ENCODE assay signal across 8 cellular contexts in genomic region chr16:84144859-84145639, GRCh38. TPM values are rescaled to one million over a fixed set of nuclear protein-coding genes. Genes with fewer than 3 reads are reported as not detected.
DNase-seq lines count a peak whose midpoint lies in the region; ATAC-seq and TF ChIP-seq lines count a peak whose summit lies in the region.

Gene DNAAF1 (plus strand): TSS chr16:84145308. CDS start chr16:84145441, 133 bp downstream.
Gene HSDL1 (minus strand): TSS chr16:84145177. CDS start chr16:84131321, 13,856 bp downstream.

- H3K9me3 Mint-ChIP-seq in neural progenitor cell, result peaks cover 8% of the 10 kb centered on the region
- no peaks in the 10 kb centered on the region for H3K9me3 Mint-ChIP-seq in stimulated activated naive CD8-positive, alpha-beta T cell treated with anti-CD3 and anti-CD28 coated beads, Interleukin-15, amount 100 ng/mL, for 72 hours

- H3K27me3 ChIP-seq in DND-41 (ENCODE audit: insufficient read depth, low read length, poor library complexity) (no peaks in the 10 kb centered on the region), neural progenitor cell (peaks cover 22% of the 10 kb centered on the region)

- H3F3A ChIP-seq in neural progenitor cell (ENCODE audit: low read depth), result peaks cover 15% of the 10 kb centered on the region

- peak; percentile 14; the same call in 1 of the 2 replicates for TF ChIP-seq RAD21 in Ishikawa (IDR thresholded peaks at IDR 0.05; ENCODE audit: low read depth)

- CTCF ChIA-PET in RWPE1 (lab: Yijun Ruan, JAX), result interaction anchor here (0.6 to 1.0 kb wide), 5 partner anchors 25 to 292 kb away, joined by 3 to 4 read pairs (median 4); no protein-coding TSS in a partner anchor

- H3K4me3 Mint-ChIP-seq in neural progenitor cell, result peak within 1 kb of the TSS; percentile 99
- peak within 1 kb of the TSS; percentile 87 to 98 for H3K4me3 Mint-ChIP-seq in stimulated activated naive CD8-positive, alpha-beta T cell treated with anti-CD3 and anti-CD28 coated beads, Interleukin-15, amount 100 ng/mL, for 72 hours

- H2AFZ ChIP-seq in DND-41 (ENCODE audit: low read depth, low read length) (peak within 1 kb of the TSS; percentile 74), neural progenitor cell (replicated peaks) (peak within 1 kb of the TSS; percentile 96)

- H3K36me3 Mint-ChIP-seq in neural progenitor cell, result peaks cover 21% of the 10 kb centered on the region

- peak; percentile 91 for DNase-seq in DND-41
- peak; percentile 98 for DNase-seq in RWPE1 (ENCODE audit: low spot score)
- DNase-seq in activated effector memory CD4-positive, alpha-beta T cell treated with Interleukin-2 at 50 U/mL for 16 hours, result peak; percentile 91
- peak; percentile 77 to 94 for DNase-seq in foreskin fibroblast
- DNase-seq in neural progenitor cell (ENCODE audit: low spot score), result peak; percentile 97
- DNase-seq in stimulated activated naive CD8-positive, alpha-beta T cell treated with anti-CD3 and anti-CD28 coated beads, Interleukin-15, amount 100 ng/mL, for 72 hours, result peak; percentile 90 to 94

- no peak for TF ChIP-seq CTCF in DND-41 (IDR thresholded peaks at IDR 0.05; ENCODE audit: borderline replicate concordance, extremely low read depth, low read length, poor library complexity, severe bottlenecking)
- TF ChIP-seq CTCF in RWPE1 (conservative IDR thresholded peaks at IDR 0.05; ENCODE audit: low read depth), result no peak
- TF ChIP-seq CTCF in foreskin fibroblast (IDR thresholded peaks at IDR 0.05; ENCODE audit: low read depth, low read length), result no peak
- peak; percentile 43 for TF ChIP-seq CTCF in neural progenitor cell (IDR thresholded peaks at IDR 0.05)

- H3K36me3 ChIP-seq in DND-41 (ENCODE audit: insufficient read depth, low read length) (peaks cover 3% of the 10 kb centered on the region; the same call in 1 of the 2 replicates), neural progenitor cell (no peaks in the 10 kb centered on the region)

- H3K27me3 Mint-ChIP-seq in neural progenitor cell (ENCODE audit: insufficient read depth, low read depth), result peaks cover 12% of the 10 kb centered on the region
- peaks cover 9% of the 10 kb centered on the region for H3K27me3 Mint-ChIP-seq in stimulated activated naive CD8-positive, alpha-beta T cell treated with anti-CD3 and anti-CD28 coated beads, Interleukin-15, amount 100 ng/mL, for 72 hours

- peaks cover 14% of the 10 kb centered on the region for H3K4me1 Mint-ChIP-seq in neural progenitor cell
- H3K4me1 Mint-ChIP-seq in stimulated activated naive CD8-positive, alpha-beta T cell treated with anti-CD3 and anti-CD28 coated beads, Interleukin-15, amount 100 ng/mL, for 72 hours, result peaks cover 28% of the 10 kb centered on the region

- H3K4me3 ChIP-seq in DND-41 (ENCODE audit: low read depth in 1 of 2, low read length in 2 of 2) (peak within 1 kb of the TSS; percentile 97 to 98), foreskin fibroblast (ENCODE audit: low read depth in 1 of 2, low read length in 2 of 2) (peak within 1 kb of the TSS; percentile 80 to 87), neural progenitor cell (peak within 1 kb of the TSS; percentile 94)

- H3K4me2 ChIP-seq in DND-41 (ENCODE audit: insufficient read depth, low read length), result peak within 1 kb of the TSS; percentile 100
- peak within 1 kb of the TSS; percentile 99 for H3K4me2 ChIP-seq in neural progenitor cell

- peaks cover 45% of the 10 kb centered on the region for H3K4me1 ChIP-seq in DND-41 (ENCODE audit: insufficient read depth, low read length)
- H3K4me1 ChIP-seq in neural progenitor cell, result peaks cover 5% of the 10 kb centered on the region

- H4K20me1 ChIP-seq in DND-41 (ENCODE audit: insufficient read depth, low read length) (peaks cover 15% of the 10 kb centered on the region), neural progenitor cell (ENCODE audit: low read depth) (peaks cover 28% of the 10 kb centered on the region)

- TF ChIP-seq EP300 in Ishikawa (IDR thresholded peaks at IDR 0.05; ENCODE audit: borderline replicate concordance), result no peak

- peak within 1 kb of the TSS; percentile 78 for H3K9ac ChIP-seq in DND-41 (ENCODE audit: low read depth, low read length)
- peak within 1 kb of the TSS; percentile 59 for H3K9ac ChIP-seq in neural progenitor cell

- peak; percentile 79 for ATAC-seq in DND-41 (ENCODE audit: insufficient read depth, low read depth)
- peak; percentile 78 for ATAC-seq in GM21619 (IDR thresholded peaks at IDR 0.05; ENCODE audit: unreplicated experiment)
- ATAC-seq in stimulated activated naive CD8-positive, alpha-beta T cell treated with anti-CD3 and anti-CD28 coated beads, Interleukin-15, amount 100 ng/mL, for 72 hours, result peak; percentile 84

- no peaks in the 10 kb centered on the region for H3K9me3 ChIP-seq in DND-41 (ENCODE audit: insufficient read depth, low read length, severe bottlenecking)
- H3K9me3 ChIP-seq in neural progenitor cell (ENCODE audit: low read depth), result no peaks in the 10 kb centered on the region

- H3K27ac Mint-ChIP-seq in neural progenitor cell, result peak within 1 kb of the TSS; percentile 70
- peak within 1 kb of the TSS; percentile 70 to 92 for H3K27ac Mint-ChIP-seq in stimulated activated naive CD8-positive, alpha-beta T cell treated with anti-CD3 and anti-CD28 coated beads, Interleukin-15, amount 100 ng/mL, for 72 hours

- POLR2A ChIA-PET in RWPE1 (lab: Yijun Ruan, JAX; ENCODE audit: low non-redundant PET), result interaction anchor here (0.6 to 1.4 kb wide), 2 partner anchors 9 to 33 kb away, joined by 3 to 4 read pairs; no protein-coding TSS in a partner anchor

- H3K79me2 ChIP-seq in DND-41 (ENCODE audit: insufficient read depth, low read length) (peaks cover 47% of the 10 kb centered on the region), neural progenitor cell (ENCODE audit: low read depth) (peaks cover 43% of the 10 kb centered on the region)

- peak within 1 kb of the TSS; percentile 76 for H3K27ac ChIP-seq in DND-41 (ENCODE audit: low read length)
- H3K27ac ChIP-seq in RWPE1, result peak within 1 kb of the TSS; percentile 73
- peak within 1 kb of the TSS; percentile 60 for H3K27ac ChIP-seq in neural progenitor cell

TF ChIP-seq in Ishikawa, 13 proteins besides CTCF, POLR2A, EP300 and RAD21:
- TF ChIP-seq USF1 (IDR thresholded peaks at IDR 0.05) (peak; percentile 95), REST (IDR thresholded peaks at IDR 0.05; ENCODE audit: low read depth) (no peak), TAF1 (IDR thresholded peaks at IDR 0.05; ENCODE audit: low read depth) (peak; percentile 48; the same call in 1 of the 2 replicates), ZBTB7A (IDR thresholded peaks at IDR 0.05; ENCODE audit: low read depth) (peak; percentile 92), MAX (IDR thresholded peaks at IDR 0.05) (no peak; the same call in 1 of the 2 replicates), FOXM1 (IDR thresholded peaks at IDR 0.05; ENCODE audit: borderline replicate concordance, low read depth) (no peak), CEBPB (IDR thresholded peaks at IDR 0.05) (no peak), TEAD4 (IDR thresholded peaks at IDR 0.05) (no peak), EGR1 (IDR thresholded peaks at IDR 0.05) (peak; percentile 55; the same call in 1 of the 2 replicates), CREB1 (IDR thresholded peaks at IDR 0.05; ENCODE audit: low read depth) (no peak), NFIC (IDR thresholded peaks at IDR 0.05) (no peak), TCF12 (IDR thresholded peaks at IDR 0.05; ENCODE audit: low read depth) (no peak; the same call in 1 of the 2 replicates), YY1 (IDR thresholded peaks at IDR 0.05; ENCODE audit: low read depth) (no peak)

RNA-seq across cellular contexts. Expression of gene DNAAF1, which starts in this region (rescaled TPM):
- total RNA-seq in neural progenitor cell (ENCODE audit: low replicate concordance), result 0.11 and 0.12 TPM in 2 replicates

RNA-seq across cellular contexts. Expression of gene HSDL1, which starts in this region (rescaled TPM):
- 71.8 and 101 TPM in 2 replicates for total RNA-seq in neural progenitor cell (ENCODE audit: low replicate concordance)

Comparison
In these comparisons a context has a peak if more than half of its experiments do, and no peak if none do; other contexts are left out.
1. Peak in every context shown above with its lines: DNase-seq, ATAC-seq, H3K4me3 ChIP-seq and H3K27ac ChIP-seq.